ENCODE assay signal across 17 cellular contexts in the genomic region with DNA sequence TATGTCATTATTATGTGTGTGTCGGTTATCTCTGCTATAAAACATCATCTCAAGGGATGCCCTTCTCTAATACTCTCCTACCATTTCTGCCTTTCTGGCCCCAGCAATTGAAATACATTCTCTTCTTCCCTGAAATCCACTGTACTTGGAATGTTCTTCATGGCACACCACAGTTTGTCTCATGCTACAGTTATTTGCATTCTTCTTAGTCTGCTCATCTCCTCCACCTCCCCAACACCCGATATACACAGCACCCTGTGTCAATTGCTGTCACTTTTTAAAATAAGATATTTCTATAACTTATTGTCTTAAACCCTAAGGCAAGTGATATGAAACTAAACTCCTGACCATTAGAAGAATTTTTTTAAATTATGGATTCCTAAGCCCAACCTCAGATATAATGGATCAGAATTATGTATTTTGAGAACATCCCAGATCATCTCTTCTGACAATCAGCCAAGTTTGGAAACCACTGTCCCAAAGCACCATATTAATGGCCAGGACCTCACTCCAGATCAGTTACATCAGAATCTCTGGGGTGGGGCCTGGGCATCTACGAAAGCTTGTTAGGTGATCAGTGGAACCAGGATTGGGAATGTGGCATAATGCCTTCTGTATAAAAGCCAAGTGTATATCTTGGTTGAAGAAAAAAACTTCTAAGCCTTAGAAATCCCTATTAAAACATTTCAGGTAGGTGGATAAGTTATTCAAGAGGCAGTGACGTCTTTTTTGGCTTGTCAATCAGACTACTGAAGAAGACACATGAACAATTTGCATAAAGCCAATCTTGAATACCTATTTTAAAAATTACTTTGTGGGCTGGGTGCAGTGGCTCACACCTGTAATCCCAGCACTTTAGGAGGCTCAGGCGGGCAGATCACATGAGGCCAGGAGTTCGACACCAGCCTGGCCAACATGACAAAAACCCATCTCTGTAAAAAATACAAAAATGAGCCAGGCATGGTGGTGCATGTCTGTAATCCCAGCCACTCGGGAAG. TPM values are rescaled to one million over a fixed set of nuclear protein-coding genes. Genes with fewer than 3 reads are reported as not detected.
DNase-seq lines count a peak whose midpoint lies in the region; ATAC-seq and TF ChIP-seq lines count a peak whose summit lies in the region.
"Had no signal": no experiment of that assay in that cellular context is flagged by ENCODE, and none has a peak within 500 bp of the region (broad histone marks: within the 10 kb centered on the region; RNA-seq: fewer than 3 reads in every experiment).

No MANE protein-coding gene starts in this region.

- no peaks in the 10 kb centered on the region for H3K27me3 ChIP-seq in SJCRH30
- H3K27me3 ChIP-seq: ascending aorta, right atrium auricular region had no signal

- H3K4me3 ChIP-seq in SJCRH30 (no peak overlapping the region), fibroblast of mammary gland (ENCODE audit: control insufficient read depth, low read depth, low read length) (no peak overlapping the region), skeletal muscle cell (ENCODE audit: low read depth, low read length) (no peak overlapping the region)
- H3K4me3 ChIP-seq: ascending aorta, right atrium auricular region had no signal

- DNase-seq in GM03348 (ENCODE audit: low spot score) (peak; percentile 83), SJCRH30 (no peak), fibroblast of mammary gland (ENCODE audit: low read depth) (peak; percentile 74), skeletal muscle cell (ENCODE audit: low read depth) (peak; percentile 51), H4 (ENCODE audit: low spot score) (no peak), NCI-H1930 (lab: John Stamatoyannopoulos, UW) (no peak)
- DNase-seq: activated CD8-positive, alpha-beta T cell treated with anti-CD3 and anti-CD28 coated beads for 36 hours; CD4-positive, CD25-positive, alpha-beta regulatory T cell; effector CD4-positive, alpha-beta T cell; natural killer cell; NCI-H2081; stimulated activated CD4-positive, alpha-beta T cell treated with anti-CD3 and anti-CD28 coated beads, Interleukin-4, amount 100 ng/mL, for 4 hours had no signal

- H3K27ac ChIP-seq in SJCRH30, result peak overlapping the region; percentile 24
- H3K27ac ChIP-seq: ascending aorta, right atrium auricular region had no signal

- no peaks in the 10 kb centered on the region for H3K9me3 ChIP-seq in SJCRH30 (replicated peaks)
- H3K9me3 ChIP-seq: ascending aorta, right atrium auricular region had no signal

- TF ChIP-seq CTCF in fibroblast of mammary gland (conservative IDR thresholded peaks at IDR 0.05; ENCODE audit: control insufficient read depth, insufficient read depth, low read depth, low read length), result no peak

- ATAC-seq in HG03045 (IDR thresholded peaks at IDR 0.05; ENCODE audit: unreplicated experiment) (no peak), GM21381 (IDR thresholded peaks at IDR 0.05; ENCODE audit: unreplicated experiment) (no peak)
- ATAC-seq: activated CD8-positive, alpha-beta T cell treated with anti-CD3 and anti-CD28 coated beads for 36 hours; natural killer cell; stimulated activated effector memory CD8-positive, alpha-beta T cell treated with anti-CD3 and anti-CD28 coated beads, Interleukin-12 subunit alpha, Interleukin-12 subunit beta, amount 100 ng/mL, for 72 hours had no signal

- peaks cover 22% of the 10 kb centered on the region for H3K4me1 ChIP-seq in SJCRH30
- H3K4me1 ChIP-seq: ascending aorta, right atrium auricular region had no signal

- H3K36me3 ChIP-seq in SJCRH30, result peaks cover 2% of the 10 kb centered on the region; the same call in 1 of the 2 replicates
- H3K36me3 ChIP-seq: ascending aorta, right atrium auricular region had no signal

RNA-seq across cellular contexts. Expression of a gene that starts 30.0 kb away (rescaled TPM):
- 13.8 and 14.7 TPM in 2 replicates for total RNA-seq in SJCRH30 (2014; rRNA removed; shearing (Covaris generic))
- 4.3 and 5.9 TPM in 2 replicates for total RNA-seq in H4 (2014; rRNA removed; shearing (Covaris generic))

RNA-seq across cellular contexts. Expression of a gene that starts 39.0 kb away (rescaled TPM):
- total RNA-seq in SJCRH30 (2014; rRNA removed; shearing (Covaris generic)), result 22.5 and 22.6 TPM in 2 replicates
- total RNA-seq in H4 (2014; rRNA removed; shearing (Covaris generic)), result 4.4 and 9.1 TPM in 2 replicates

Comparison
In these comparisons a context has a peak if more than half of its experiments do, and no peak if none do; other contexts are left out.
1. DNase-seq: peak in GM03348 (single experiment), fibroblast of mammary gland (single experiment) and skeletal muscle cell (single experiment); none in SJCRH30 (0 of 2), H4 (single experiment) and NCI-H1930 (0 of 2).